In the genomic region with DNA sequence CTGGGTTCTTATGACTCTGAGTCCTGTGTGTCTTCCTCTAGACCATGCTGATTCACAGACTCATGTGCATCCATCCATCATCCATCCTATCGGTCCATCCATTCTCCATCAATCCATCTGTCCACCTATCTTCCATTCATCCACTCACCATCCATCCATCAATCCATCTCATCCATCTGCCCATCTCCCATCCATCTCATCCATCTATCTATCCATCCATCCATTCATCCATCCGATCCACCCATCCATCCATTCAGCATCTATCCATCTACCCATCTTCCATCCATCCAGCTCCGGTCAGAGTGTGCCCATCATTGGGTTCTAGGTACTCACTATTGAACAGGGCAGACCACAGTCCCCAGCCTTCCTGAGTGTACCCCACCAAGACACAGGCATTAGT, we compare ENCODE assay signal across 11 cellular contexts.
"Had no signal": no experiment of that assay in that cellular context is flagged by ENCODE, and none has a peak within 500 bp of the region (broad histone marks: within the 10 kb centered on the region; RNA-seq: fewer than 3 reads in every experiment).

No MANE protein-coding gene starts in this region.

- H3K4me3 Mint-ChIP-seq: activated CD4-positive, alpha-beta memory T cell treated with anti-CD3 and anti-CD28 coated beads for 36 hours; activated naive CD4-positive, alpha-beta T cell treated with anti-CD3 and anti-CD28 coated beads, Interleukin-2, amount 10 ng/mL, durations not matched to agents 7 days and 5 days; activated T-helper 1 cell treated with anti-CD3 and anti-CD28 coated beads, Interleukin-12 subunit alpha, Interleukin-12 subunit beta, Interleukin-2, Interleukin-4 antibody, amounts not matched to agents 30 ng/mL and 10 ng/mL and 1 ng/mL, durations not matched to agents 14 hours and 24 hours and 36 hours; natural killer cell had no signal

- FAIRE-seq: colon had no signal

- H3K36me3 Mint-ChIP-seq: natural killer cell had no signal

- H3K9me3 Mint-ChIP-seq: activated CD4-positive, alpha-beta memory T cell treated with anti-CD3 and anti-CD28 coated beads for 36 hours; activated naive CD4-positive, alpha-beta T cell treated with anti-CD3 and anti-CD28 coated beads, Interleukin-2, amount 10 ng/mL, durations not matched to agents 7 days and 5 days; activated T-helper 1 cell treated with anti-CD3 and anti-CD28 coated beads, Interleukin-12 subunit alpha, Interleukin-12 subunit beta, Interleukin-2, Interleukin-4 antibody, amounts not matched to agents 30 ng/mL and 10 ng/mL and 1 ng/mL, durations not matched to agents 14 hours and 24 hours and 36 hours; natural killer cell had no signal

- H3K27ac Mint-ChIP-seq: activated CD4-positive, alpha-beta memory T cell treated with anti-CD3 and anti-CD28 coated beads for 36 hours; activated naive CD4-positive, alpha-beta T cell treated with anti-CD3 and anti-CD28 coated beads, Interleukin-2, amount 10 ng/mL, durations not matched to agents 7 days and 5 days; activated T-helper 1 cell treated with anti-CD3 and anti-CD28 coated beads, Interleukin-12 subunit alpha, Interleukin-12 subunit beta, Interleukin-2, Interleukin-4 antibody, amounts not matched to agents 30 ng/mL and 10 ng/mL and 1 ng/mL, durations not matched to agents 14 hours and 24 hours and 36 hours; natural killer cell had no signal

- H3K4me1 Mint-ChIP-seq: activated naive CD4-positive, alpha-beta T cell treated with anti-CD3 and anti-CD28 coated beads, Interleukin-2, amount 10 ng/mL, durations not matched to agents 7 days and 5 days; natural killer cell had no signal

- H3K4me3 ChIP-seq: cardiac muscle cell, tibial artery had no signal

- H3K27ac ChIP-seq: cardiac muscle cell had no signal

- H3K9me3 ChIP-seq: tibial artery had no signal

- ATAC-seq: natural killer cell had no signal

- DNase-seq: activated CD4-positive, alpha-beta memory T cell treated with anti-CD3 and anti-CD28 coated beads for 36 hours; activated naive CD4-positive, alpha-beta T cell treated with anti-CD3 and anti-CD28 coated beads, Interleukin-2, amount 10 ng/mL, durations not matched to agents 7 days and 5 days; anterior cingulate cortex; kidney glomerular epithelial cell; natural killer cell; stimulated activated CD4-positive, alpha-beta T cell treated with anti-CD3 and anti-CD28 coated beads, Interleukin-2, amount 100 ng/mL, for 48 hours; T-helper 9 cell had no signal

- H3K27me3 Mint-ChIP-seq: activated CD4-positive, alpha-beta memory T cell treated with anti-CD3 and anti-CD28 coated beads for 36 hours; activated naive CD4-positive, alpha-beta T cell treated with anti-CD3 and anti-CD28 coated beads, Interleukin-2, amount 10 ng/mL, durations not matched to agents 7 days and 5 days had no signal

- H3K27me3 ChIP-seq: cardiac muscle cell, tibial artery had no signal
